ENCODE assay signal across 1 cellular context in genomic region chr22:21961886-21962654, GRCh38.
A peak's percentile ranks its signal among the peaks of the same experiment; 100 is the strongest.
TF ChIP-seq lines count a peak whose summit lies in the region.

No MANE protein-coding gene starts in this region.

TF ChIP-seq in K562, 482 proteins besides CTCF, POLR2A, EP300 and RAD21 (continued from another document and continues in another):
- TF ChIP-seq AFF1 (IDR thresholded peaks at IDR 0.05; ENCODE audit: low read depth in 1 of 2, partially characterized antibody in 2 of 2) (no peak), E2F3 (CRISPR knock-in tag; IDR thresholded peaks at IDR 0.05) (0 out of 2 replicates have a peak, but pooled peaks have one; percentile 7), FOXA1 (IDR thresholded peaks at IDR 0.05; ENCODE audit: borderline replicate concordance) (no peak), RERE (CRISPR knock-in tag; IDR thresholded peaks at IDR 0.05; ENCODE audit: borderline replicate concordance) (no peak), STAT5A (IDR thresholded peaks at IDR 0.05; ENCODE audit: borderline replicate concordance, low read length) (no peak), TAF15 (IDR thresholded peaks at IDR 0.05; ENCODE audit: low read depth, low read length) (peak; percentile 83; the same call in 1 of the 2 replicates), ZKSCAN8 (CRISPR knock-in tag; IDR thresholded peaks at IDR 0.05) (no peak), ARHGAP35 (IDR thresholded peaks at IDR 0.05; ENCODE audit: partially characterized antibody) (no peak), PCBP1 (IDR thresholded peaks at IDR 0.05; ENCODE audit: low read depth, low read length, poor library complexity, severe bottlenecking) (no peak), ILK (tag; IDR thresholded peaks at IDR 0.05; ENCODE audit: borderline replicate concordance, low read depth) (no peak), ZNF318 (IDR thresholded peaks at IDR 0.05; ENCODE audit: borderline replicate concordance in 1 of 2, low read depth in 1 of 2) (no peak), ZNF354B (CRISPR knock-in tag; IDR thresholded peaks at IDR 0.05) (no peak), CLOCK (CRISPR knock-in tag; IDR thresholded peaks at IDR 0.05; ENCODE audit: borderline replicate concordance) (no peak), YY1 (IDR thresholded peaks at IDR 0.05; ENCODE audit: borderline replicate concordance in 1 of 3, control insufficient read depth in 1 of 3, extremely low read depth in 1 of 3, insufficient read depth in 3 of 3, insufficient read length in 1 of 3, insufficient replicate concordance in 2 of 3, low read depth in 1 of 3, low read length in 2 of 3) (no peak), ZNF445 (CRISPR knock-in tag; IDR thresholded peaks at IDR 0.05; ENCODE audit: low read depth) (no peak), LARP7 (IDR thresholded peaks at IDR 0.05) (no peak), ZNF174 (CRISPR knock-in tag; IDR thresholded peaks at IDR 0.05) (no peak), GMEB1 (CRISPR knock-in tag; IDR thresholded peaks at IDR 0.05) (no peak), CGGBP1 (CRISPR knock-in tag; IDR thresholded peaks at IDR 0.05) (0 out of 2 replicates have a peak, but pooled peaks have one; percentile 62), VEZF1 (CRISPR knock-in tag; IDR thresholded peaks at IDR 0.05) (no peak), POLR2G (IDR thresholded peaks at IDR 0.05; ENCODE audit: low read depth, low read length) (peak; percentile 72), HNRNPL (IDR thresholded peaks at IDR 0.05; ENCODE audit: low read depth, low read length) (0 out of 2 replicates have a peak, but pooled peaks have one; percentile 21), SMC3 (conservative IDR thresholded peaks at IDR 0.05; ENCODE audit: insufficient read depth, low read depth, low read length) (no peak), EHMT2 (IDR thresholded peaks at IDR 0.05) (no peak), TEAD2 (tag; IDR thresholded peaks at IDR 0.05) (no peak), ATF2 (CRISPR knock-in tag; IDR thresholded peaks at IDR 0.05) (0 out of 2 replicates have a peak, but pooled peaks have one; percentile 2)
